Comparison of ENCODE assay signal across 10 cellular contexts in genomic region chr1:10495475-10495817, GRCh38. TPM values are rescaled to one million over a fixed set of nuclear protein-coding genes. Genes with fewer than 3 reads are reported as not detected.
DNase-seq lines count a peak whose midpoint lies in the region; ATAC-seq and TF ChIP-seq lines count a peak whose summit lies in the region.
"Had no signal": no experiment of that assay in that cellular context is flagged by ENCODE, and none has a peak within 500 bp of the region (broad histone marks: within the 10 kb centered on the region; RNA-seq: fewer than 3 reads in every experiment).

No MANE protein-coding gene starts in this region.

- no peak for TF ChIP-seq EP300 in sigmoid colon (IDR thresholded peaks at IDR 0.05)

- BruUV-seq in Caco-2 (replicated peaks; lab: Mats Ljungman, UMichigan) = no TSS peak

- no peak for DNase-seq in Caco-2
- no peak for DNase-seq in RWPE2 (ENCODE audit: low spot score)
- DNase-seq in epithelial cell of prostate (ENCODE audit: low read depth, low spot score) = no peak
- DNase-seq in sigmoid colon = no peak
- DNase-seq in NCI-H2227 (lab: John Stamatoyannopoulos, UW; ENCODE audit: unreplicated experiment) = no peak
- DNase-seq in H7 = no peak
- no peak for DNase-seq in dedifferentiated amniotic fluid mesenchymal stem cell (ENCODE audit: extremely low spot score)
- DNase-seq: NCI-H524 treated with DMSO at 0.1 percent for 48 hours had no signal

- H3K27me3 ChIP-seq in Caco-2 (replicated peaks; ENCODE audit: control insufficient read depth, insufficient read depth, low read length) = no peaks in the 10 kb centered on the region
- H3K27me3 ChIP-seq in RWPE2 (ENCODE audit: insufficient read depth, poor library complexity, severe bottlenecking) = no peaks in the 10 kb centered on the region
- H3K27me3 ChIP-seq in sigmoid colon = no peaks in the 10 kb centered on the region
- H3K27me3 ChIP-seq in H7 (ENCODE audit: control insufficient read depth, insufficient read depth, low read length) = no peaks in the 10 kb centered on the region

- H3K4me1 Mint-ChIP-seq in Caco-2 (ENCODE audit: low read depth, unreplicated experiment) = no peaks in the 10 kb centered on the region

- TF ChIP-seq POLR2A in sigmoid colon (IDR thresholded peaks at IDR 0.05) = no peak

- H3K9me3 Mint-ChIP-seq in Caco-2 (ENCODE audit: unreplicated experiment) = no peaks in the 10 kb centered on the region

- TF ChIP-seq CTCF in Caco-2 (IDR thresholded peaks at IDR 0.05; ENCODE audit: insufficient read depth in 1 of 2, low read depth in 1 of 2, low read length in 1 of 2, severe bottlenecking in 1 of 2, unreplicated experiment in 1 of 2) (no peak), RWPE2 (IDR thresholded peaks at IDR 0.05; ENCODE audit: poor library complexity, severe bottlenecking) (no peak), sigmoid colon (IDR thresholded peaks at IDR 0.05) (no peak)

- H3K9me3 ChIP-seq in Caco-2 = no peaks in the 10 kb centered on the region
- peaks cover 3% of the 10 kb centered on the region for H3K9me3 ChIP-seq in RWPE2 (ENCODE audit: severe bottlenecking)
- no peaks in the 10 kb centered on the region for H3K9me3 ChIP-seq in sigmoid colon
- H3K9me3 ChIP-seq: mucosa of descending colon had no signal

- 0 out of 2 replicates have a peak, but pooled peaks cover 7% of the 10 kb centered on the region for H3K4me1 ChIP-seq in Caco-2
- peaks cover 17% of the 10 kb centered on the region for H3K4me1 ChIP-seq in RWPE2 (ENCODE audit: insufficient read depth, poor library complexity, severe bottlenecking)
- peaks cover 0 to 15% (median 14%) of the 10 kb centered on the region in 4 donors for H3K4me1 ChIP-seq in sigmoid colon

- peak overlapping the region; percentile 17 for H3K4me3 Mint-ChIP-seq in Caco-2 (ENCODE audit: unreplicated experiment)

- 61 to 75% methylated on average over 10 of the region's 10 CpGs for WGBS in sigmoid colon, 2 donors

- H3K27ac Mint-ChIP-seq in Caco-2 (ENCODE audit: unreplicated experiment) = peak overlapping the region; percentile 45

- POLR2A ChIA-PET in Caco-2 (lab: Charles Lee) = no interaction called here

- H3K4me3 ChIP-seq in Caco-2 (ENCODE audit: low read depth, low read length) (no peak overlapping the region), RWPE2 (ENCODE audit: severe bottlenecking) (no peak overlapping the region), sigmoid colon (peak overlapping the region in 2 of 4 donors; percentile 24 to 27), H7 (ENCODE audit: insufficient read depth, low read depth, low read length) (no peak overlapping the region)
- H3K4me3 ChIP-seq: mucosa of descending colon had no signal

- intact Hi-C loops in Caco-2 (cut with micrococcal nuclease; ENCODE audit: unreplicated experiment) = loop anchor here (2.0 kb wide), 1 partner anchor 21 kb away; the partner anchor contains the start of gene PEX14
- intact Hi-C loops in sigmoid colon (cut with DNase I) = no loop called here

- CTCF ChIA-PET in Caco-2 (lab: Charles Lee) = interaction anchor here (0.7 to 3.1 kb wide), 5 partner anchors 10 to 65 kb away, joined by 3 to 23 read pairs (median 6); partner anchors contain the start of gene CENPS

- no peaks in the 10 kb centered on the region; the same call in 1 of the 2 replicates for H3K36me3 ChIP-seq in Caco-2 (ENCODE audit: control insufficient read depth, insufficient read depth, low read length)
- no peaks in the 10 kb centered on the region; the same call in 1 of the 2 replicates for H3K36me3 ChIP-seq in RWPE2 (ENCODE audit: low read depth)
- H3K36me3 ChIP-seq in sigmoid colon = peaks cover 0 to 10% (median 1%) of the 10 kb centered on the region in 4 donors
- H3K36me3 ChIP-seq in H7 (replicated peaks; ENCODE audit: control insufficient read depth, insufficient read depth, low read length) = no peaks in the 10 kb centered on the region

- ATAC-seq in RWPE2 (ENCODE audit: low read depth) = no peak
- no peak for ATAC-seq in GM21423 (IDR thresholded peaks at IDR 0.05; ENCODE audit: unreplicated experiment)

- H3K27ac ChIP-seq in RWPE2 (ENCODE audit: poor library complexity, severe bottlenecking) (peak overlapping the region; percentile 72), epithelial cell of prostate (peak overlapping the region; percentile 94), sigmoid colon (peak overlapping the region; percentile 1 to 60 (median 55))

- peaks cover 4% of the 10 kb centered on the region for H3K36me3 Mint-ChIP-seq in Caco-2 (ENCODE audit: insufficient read depth, unreplicated experiment)

- H3K27me3 Mint-ChIP-seq in Caco-2 (ENCODE audit: insufficient read depth, unreplicated experiment) = no peaks in the 10 kb centered on the region

RNA-seq across cellular contexts. Expression of gene PEX14, which starts 20.7 kb away (rescaled TPM):
- 19.9 and 22.2 TPM in 2 replicates for total RNA-seq in Caco-2 (2022)
- 10 to 100 TPM; 11.2 to 19.1 (median 16.1) TPM for total RNA-seq in sigmoid colon
- 10 to 100 TPM in 2 of 3 donors, 1 to 10 TPM in 1; 8.3 to 23.3 (median 10.8) TPM for polyA plus RNA-seq in sigmoid colon
- total RNA-seq in H7 (2014; rRNA removed; shearing (Covaris generic)) = 58.5 and 59.5 TPM in 2 replicates

RNA-seq across cellular contexts. Expression of gene DFFA, which starts 23.1 kb away (rescaled TPM):
- total RNA-seq in Caco-2 (2022) (80.2 and 80.4 TPM in 2 replicates), sigmoid colon (10 to 100 TPM; 16.4 to 22.4 (median 20.3) TPM)
- polyA plus RNA-seq in sigmoid colon = 10 to 100 TPM in 2 of 3 donors, 1 to 10 TPM in 1; 9.6 to 24.6 (median 12.9) TPM
- total RNA-seq in H7 (2014; rRNA removed; shearing (Covaris generic)) = 102 and 109 TPM in 2 replicates

RNA-seq across cellular contexts. Expression of gene CORT, which starts 45.6 kb away (rescaled TPM):
- 0.79 TPM in 1 of 2 replicates, not detected in the other for total RNA-seq in Caco-2 (2022)
- total RNA-seq in sigmoid colon = 1 to 10 TPM in 2 of 4 donors, under 1 TPM in 1, not detected in 1; 0.71 to 1.4 (median 1.1) TPM
- 1 to 10 TPM in 1 of 3 donors, under 1 TPM in 2; 0.42 to 1.2 (median 0.69) TPM for polyA plus RNA-seq in sigmoid colon
- 0.28 and 0.74 TPM in 2 replicates for total RNA-seq in H7 (2014; rRNA removed; shearing (Covaris generic))
